In genomic region chr6:30914076-30914853, GRCh38 we compare ENCODE assay signal across 8 cellular contexts. TPM values are rescaled to one million over a fixed set of nuclear protein-coding genes. Genes with fewer than 3 reads are reported as not detected.
DNase-seq lines count a peak whose midpoint lies in the region; ATAC-seq and TF ChIP-seq lines count a peak whose summit lies in the region.

TSS of gene VARS2 (plus strand) at chr6:30914238. CDS start at chr6:30914837, 599 bp downstream.

- no peaks in the 10 kb centered on the region for H3K9me3 ChIP-seq in right cardiac atrium (ENCODE audit: control insufficient read depth, low read length)

- peak; percentile 79 for ATAC-seq in HG02840 (IDR thresholded peaks at IDR 0.05; ENCODE audit: low FRiP score, unreplicated experiment)
- ATAC-seq in right cardiac atrium, result peak; percentile 97
- no peak for ATAC-seq in HG03095 (IDR thresholded peaks at IDR 0.05; ENCODE audit: unreplicated experiment)

- WGBS in right cardiac atrium, result under 1% methylated on average over 52 of the region's 52 CpGs

- H3K27me3 ChIP-seq in right cardiac atrium (ENCODE audit: control insufficient read depth, insufficient read depth), result no peaks in the 10 kb centered on the region

- DNase-seq in GM13977 (ENCODE audit: low spot score), result peak; percentile 99
- DNase-seq in NCI-H146 treated with DMSO at 0.1 percent for 48 hours (lab: John Stamatoyannopoulos, UW; ENCODE audit: unreplicated experiment), result peak; percentile 75
- peak; percentile 77 to 90 (median 81) for DNase-seq in T-helper 2 cell
- peak; percentile 89 to 97 (median 96) for DNase-seq in right cardiac atrium
- DNase-seq in renal cortical epithelial cell (ENCODE audit: low read depth), result peak; percentile 77

- intact Hi-C loops in right cardiac atrium (cut with DNase I), result loop anchor here in 3 of 4 donors (2.0 to 10.0 kb wide), 3 partner anchors 155 to 169 kb away; partner anchors contain the start of genes FLOT1 (in 1 of the 3) and IER3 (in 1 of the 3)

- TF ChIP-seq CTCF in GM13977 (IDR thresholded peaks at IDR 0.05; ENCODE audit: extremely low read depth, insufficient read depth, missing control alignments), result peak; percentile 53

- H3K27ac ChIP-seq in angular gyrus (ENCODE audit: low read depth, low read length) (peak within 1 kb of the TSS; percentile 89), right cardiac atrium (ENCODE audit: low read length) (peak within 1 kb of the TSS; percentile 76)

- peaks cover 2% of the 10 kb centered on the region for H3K4me1 ChIP-seq in right cardiac atrium (ENCODE audit: control insufficient read depth, insufficient read depth, low read length)

- in situ Hi-C loops in GM13977 (cut with MboI; ENCODE audit: low pct_unique_long_range_greater_than_20kb, low sequenced_read_pairs, unreplicated experiment), result no loop called here

- H3K4me3 ChIP-seq in right cardiac atrium (ENCODE audit: low read length), result peak within 1 kb of the TSS; percentile 37

RNA-seq across cellular contexts. Expression of gene VARS2, which starts in this region (rescaled TPM):
- total RNA-seq in right cardiac atrium, result 10 to 100 TPM; 14.8 to 20.8 (median 16.9) TPM
- 14.2 TPM for polyA plus RNA-seq in right cardiac atrium
- 47.5 and 144 TPM in 2 replicates for total RNA-seq in renal cortical epithelial cell
